In genomic region chr4:186825069-186825468, GRCh38 we compare ENCODE assay signal across 18 cellular contexts.
DNase-seq lines count a peak whose midpoint lies in the region; ATAC-seq, FAIRE-seq and TF ChIP-seq lines count a peak whose summit lies in the region.
"Had no signal": no experiment of that assay in that cellular context is flagged by ENCODE, and none has a peak within 500 bp of the region (broad histone marks: within the 10 kb centered on the region; RNA-seq: fewer than 3 reads in every experiment).

No MANE protein-coding gene starts in this region.

- H3K9me1 ChIP-seq in K562 (ENCODE audit: control insufficient read depth, insufficient read depth, low read length) = no peaks in the 10 kb centered on the region

- peak; percentile 19 for ATAC-seq in HCT116
- no peak for ATAC-seq in K562
- no peak for ATAC-seq in activated CD4-positive, alpha-beta T cell treated with anti-CD3 and anti-CD28 coated beads for 36 hours
- no peak for ATAC-seq in GM21526 (IDR thresholded peaks at IDR 0.05; ENCODE audit: low FRiP score, unreplicated experiment)
- ATAC-seq: CD8-positive, alpha-beta T cell; GM12878 had no signal

- H3K27me3 ChIP-seq in HCT116 (ENCODE audit: insufficient read depth, low read length) (no peaks in the 10 kb centered on the region), K562 (ENCODE audit: control insufficient read depth in 2 of 2, insufficient read depth in 2 of 2, low read length in 2 of 2) (no peaks in the 10 kb centered on the region), small intestine (ENCODE audit: control insufficient read depth in 2 of 2, insufficient read depth in 2 of 2, low read length in 2 of 2) (no peaks in the 10 kb centered on the region)
- H3K27me3 ChIP-seq: BLaER1 treated with 17β-estradiol and CSF1 and Interleukin-3, amounts not matched to agents 10 nM and 100 nM had no signal

- H3K9ac ChIP-seq in HCT116 (ENCODE audit: low read length) = peak overlapping the region; percentile 51
- no peak overlapping the region for H3K9ac ChIP-seq in K562 (ENCODE audit: insufficient read depth in 1 of 2, low read depth in 2 of 2, low read length in 2 of 2)
- H3K9ac ChIP-seq: BLaER1 treated with 17β-estradiol and CSF1 and Interleukin-3, amounts not matched to agents 10 nM and 100 nM; GM23248 had no signal

- no peak overlapping the region for H3K4me3 Mint-ChIP-seq in activated CD4-positive, alpha-beta T cell treated with anti-CD3 and anti-CD28 coated beads for 36 hours
- H3K4me3 Mint-ChIP-seq: B cell; CD8-positive, alpha-beta T cell; IgD-negative memory B cell had no signal

- TF ChIP-seq CTCF in HCT116 (IDR thresholded peaks at IDR 0.05 in 2 of 3, conservative IDR thresholded peaks at IDR 0.05 in 1 of 3; ENCODE audit: borderline replicate concordance in 1 of 3, insufficient read depth in 1 of 3, low read depth in 2 of 3, low read length in 2 of 3) (no peak), K562 (IDR thresholded peaks at IDR 0.05 in 2 of 3, conservative IDR thresholded peaks at IDR 0.05 in 1 of 3; ENCODE audit: insufficient read depth in 2 of 3, low read depth in 1 of 3, low read length in 3 of 3) (no peak)

- H3K27me3 Mint-ChIP-seq in activated CD4-positive, alpha-beta T cell treated with anti-CD3 and anti-CD28 coated beads for 36 hours = no peaks in the 10 kb centered on the region
- H3K27me3 Mint-ChIP-seq: B cell, IgD-negative memory B cell had no signal

- no peak for FAIRE-seq in K562 (lab: Jason Lieb, UNC)
- no peak for FAIRE-seq in small intestine (lab: Jason Lieb, UNC)
- FAIRE-seq: GM12878 had no signal

- intact Hi-C loops in HCT116 (cut with micrococcal nuclease) = no loop called here
- intact Hi-C loops in K562 (cut with micrococcal nuclease) = no loop called here
- intact Hi-C loops in activated CD4-positive, alpha-beta T cell treated with anti-CD3 and anti-CD28 coated beads for 36 hours (cut with DNase I, micrococcal nuclease) = no loop called here

- H3K27ac ChIP-seq in HCT116 (ENCODE audit: low read depth, low read length) (peak overlapping the region; percentile 81), K562 (ENCODE audit: extremely low read depth, low read depth, low read length) (no peak overlapping the region), small intestine (ENCODE audit: low read depth in 1 of 2, low read length in 1 of 2) (no peak overlapping the region)
- H3K27ac ChIP-seq: BLaER1 treated with 17β-estradiol and CSF1 and Interleukin-3, amounts not matched to agents 10 nM and 100 nM; GM23248; HL-60 had no signal

- H3K9me3 ChIP-seq in HCT116 (ENCODE audit: control insufficient read depth in 1 of 2, insufficient read depth in 1 of 2, low read depth in 1 of 2, low read length in 2 of 2) (no peaks in the 10 kb centered on the region), K562 (replicated peaks; ENCODE audit: control insufficient read depth, insufficient read depth, low read depth, low read length) (0 out of 2 replicates have a peak, but pooled peaks cover 3% of the 10 kb centered on the region), small intestine (ENCODE audit: control insufficient read depth, low read depth) (no peaks in the 10 kb centered on the region)
- H3K9me3 ChIP-seq: HAP-1 had no signal

- H3K4me3 ChIP-seq in HCT116 (replicated peaks in 1 of 2; ENCODE audit: low read depth in 1 of 2, low read length in 2 of 2) (peak overlapping the region in 1 of 2 experiments; percentile 42; a peak in 2 of 4 replicates), K562 (no peak overlapping the region), small intestine (ENCODE audit: low read depth in 1 of 2, low read length in 2 of 2) (no peak overlapping the region)
- H3K4me3 ChIP-seq: BLaER1 treated with 17β-estradiol and CSF1 and Interleukin-3, amounts not matched to agents 10 nM and 100 nM; GM12878; GM23248; HAP-1 had no signal

- H3K9me3 Mint-ChIP-seq in activated CD4-positive, alpha-beta T cell treated with anti-CD3 and anti-CD28 coated beads for 36 hours (ENCODE audit: low read depth) = peaks cover 3% of the 10 kb centered on the region

- DNase-seq in HCT116 (ENCODE audit: low read depth, low spot score) (peak; percentile 82), OCI-M1 (lab: John Stamatoyannopoulos, UW) (peak; percentile 23), K562 (ENCODE audit: extremely low read depth in 1 of 4, low spot score in 3 of 4) (no peak), small intestine (peak; percentile 85), T1000 (lab: John Stamatoyannopoulos, UW) (no peak)
- DNase-seq in activated CD4-positive, alpha-beta T cell treated with anti-CD3 and anti-CD28 coated beads for 36 hours = no peak
- DNase-seq: Calu3; CD8-positive, alpha-beta T cell; DND-41; EL; GM23248 had no signal

- in situ Hi-C loops in K562 (cut with MboI) = no loop called here

- TF ChIP-seq RAD21 in HCT116 (IDR thresholded peaks at IDR 0.05; ENCODE audit: low read depth) = no peak
- TF ChIP-seq RAD21 in K562 (CRISPR knock-in tag; conservative IDR thresholded peaks at IDR 0.05 in 1 of 2, IDR thresholded peaks at IDR 0.05 in 1 of 2) = no peak

- H3K4me2 ChIP-seq in HCT116 (ENCODE audit: low read length) (peak overlapping the region; percentile 73), K562 (ENCODE audit: insufficient read depth, low read length) (no peak overlapping the region)
- H3K4me2 ChIP-seq: BLaER1 treated with 17β-estradiol and CSF1 and Interleukin-3, amounts not matched to agents 10 nM and 100 nM had no signal

- no peaks in the 10 kb centered on the region for H3K4me1 Mint-ChIP-seq in activated CD4-positive, alpha-beta T cell treated with anti-CD3 and anti-CD28 coated beads for 36 hours
- H3K4me1 Mint-ChIP-seq: B cell, IgD-negative memory B cell had no signal

- H3K79me2 ChIP-seq in HCT116 (ENCODE audit: insufficient read depth, low read length) (peaks cover 14% of the 10 kb centered on the region), K562 (ENCODE audit: control insufficient read depth, insufficient read depth, low read length) (no peaks in the 10 kb centered on the region)

- H3K36me3 ChIP-seq in HCT116 (ENCODE audit: control insufficient read depth in 1 of 2, insufficient read depth in 2 of 2, low read length in 2 of 2) = no peaks in the 10 kb centered on the region
- H3K36me3 ChIP-seq in K562 (ENCODE audit: control insufficient read depth, insufficient read depth, low read length) = no peaks in the 10 kb centered on the region
- no peaks in the 10 kb centered on the region for H3K36me3 ChIP-seq in small intestine (ENCODE audit: control insufficient read depth in 2 of 2, insufficient read depth in 2 of 2, low read length in 2 of 2)
- H3K36me3 ChIP-seq: BLaER1 treated with 17β-estradiol and CSF1 and Interleukin-3, amounts not matched to agents 10 nM and 100 nM; HAP-1 had no signal

- H4K20me1 ChIP-seq in HCT116 (ENCODE audit: insufficient read depth) (no peaks in the 10 kb centered on the region), K562 (replicated peaks; ENCODE audit: control insufficient read depth, insufficient read depth, low read length) (no peaks in the 10 kb centered on the region)
- H4K20me1 ChIP-seq: BLaER1 treated with 17β-estradiol and CSF1 and Interleukin-3, amounts not matched to agents 10 nM and 100 nM had no signal

- BruUV-seq in HCT116 (replicated peaks; lab: Mats Ljungman, UMichigan) = no TSS peak
- BruUV-seq in K562 (replicated peaks; lab: Mats Ljungman, UMichigan) = no TSS peak

- no peak overlapping the region for H3K27ac Mint-ChIP-seq in activated CD4-positive, alpha-beta T cell treated with anti-CD3 and anti-CD28 coated beads for 36 hours
- H3K27ac Mint-ChIP-seq: B cell; CD8-positive, alpha-beta T cell; IgD-negative memory B cell had no signal

- H3K9me2 ChIP-seq in HCT116 (ENCODE audit: insufficient read depth) = no peaks in the 10 kb centered on the region

- H3K36me3 Mint-ChIP-seq in activated CD4-positive, alpha-beta T cell treated with anti-CD3 and anti-CD28 coated beads for 36 hours (ENCODE audit: low read depth) = no peaks in the 10 kb centered on the region
- H3K36me3 Mint-ChIP-seq: CD8-positive, alpha-beta T cell; IgD-negative memory B cell had no signal

- RAD21 ChIA-PET in HCT116 (lab: Charles Lee; ENCODE audit: low non-redundant PET in 1 of 2, low total read pairs in 2 of 2, uncharacterized antibody in 2 of 2, unreplicated experiment in 2 of 2) = no interaction called here

- no peak for TF ChIP-seq POLR2A in HCT116 (IDR thresholded peaks at IDR 0.05; ENCODE audit: borderline replicate concordance, extremely low read depth, insufficient read depth, insufficient read length)
- TF ChIP-seq POLR2A in K562 (conservative IDR thresholded peaks at IDR 0.05) = no peak

- TF ChIP-seq EP300 in K562 (IDR thresholded peaks at IDR 0.05; ENCODE audit: low read length) = no peak; the same call in 1 of the 2 replicates

- 0% methylated on average over 3 of the region's 3 CpGs for WGBS in K562 (ENCODE audit: insufficient coverage, low coverage, missing lambda C conversion rate)
- WGBS in small intestine, 3 donors = 13 to 60% (median 23%) methylated on average over 3 of the region's 3 CpGs

- no peak overlapping the region for H2AFZ ChIP-seq in HCT116 (ENCODE audit: low read depth, low read length, poor library complexity, severe bottlenecking)
- no peak overlapping the region for H2AFZ ChIP-seq in K562 (ENCODE audit: low read depth, low read length)
- H2AFZ ChIP-seq: GM23248 had no signal

- POLR2A ChIA-PET in HCT116 (lab: Charles Lee) (no interaction called here), K562 (lab: Yijun Ruan, JAX) (interaction anchor here (1.0 kb wide), 1 partner anchor 23 kb away, joined by 3 read pairs; no protein-coding TSS in a partner anchor)
- POLR2A ChIA-PET in activated CD4-positive, alpha-beta T cell treated with anti-CD3 and anti-CD28 coated beads for 36 hours (lab: Charles Lee) = no interaction called here

- H3K4me1 ChIP-seq in HCT116 (ENCODE audit: control insufficient read depth in 1 of 2, insufficient read depth in 2 of 2, low read length in 2 of 2) (peaks cover 85 to 99% of the 10 kb centered on the region in 2 experiments), K562 (replicated peaks in 1 of 2; ENCODE audit: control insufficient read depth in 2 of 2, insufficient read depth in 2 of 2, low read length in 2 of 2) (peaks cover 8 to 43% of the 10 kb centered on the region in 2 experiments; a peak in 4 of 5 replicates), small intestine (ENCODE audit: control insufficient read depth in 2 of 2, insufficient read depth in 1 of 2, low read depth in 1 of 2, low read length in 1 of 2) (peaks cover 0 to 9% of the 10 kb centered on the region in 2 donors)

- CTCF ChIA-PET in HCT116 (lab: Charles Lee) (no interaction called here), K562 (lab: Yijun Ruan, JAX; ENCODE audit: low intra/inter-chr PET ratio) (no interaction called here)
- CTCF ChIA-PET in activated CD4-positive, alpha-beta T cell treated with anti-CD3 and anti-CD28 coated beads for 36 hours (lab: Charles Lee) = no interaction called here

TF ChIP-seq in HCT116, 20 proteins besides CTCF, POLR2A, EP300 and RAD21 (continues in another document):
- TF ChIP-seq JUND (IDR thresholded peaks at IDR 0.05) (no peak), EZH2phosphoT487 (IDR thresholded peaks at IDR 0.05; ENCODE audit: borderline replicate concordance) (no peak), TCF7L2 (IDR thresholded peaks at IDR 0.05; ENCODE audit: borderline replicate concordance, extremely low read depth, insufficient read depth, insufficient read length) (peak; percentile 97)

TF ChIP-seq in K562, 482 proteins besides CTCF, POLR2A, EP300 and RAD21 (continues in another document):
- TF ChIP-seq ZNF24 (IDR thresholded peaks at IDR 0.05) (0 out of 2 replicates have a peak, but pooled peaks have one; percentile 30), ESRRB (CRISPR knock-in tag; IDR thresholded peaks at IDR 0.05; ENCODE audit: borderline replicate concordance) (no peak)

Comparison
In these comparisons a context has a peak if more than half of its experiments do, and no peak if none do; other contexts are left out.
1. DNase-seq: peak in HCT116 (single experiment), OCI-M1 (single experiment) and small intestine (single experiment); none in K562 (0 of 4), T1000 (single experiment) and activated CD4-positive, alpha-beta T cell treated with anti-CD3 and anti-CD28 coated beads for 36 hours (single experiment).
2. Of the 22 proteins assayed by ChIP-seq in both K562 and HCT116: peak only in K562: none; only in HCT116: TCF7L2; in both: none; in neither: 21.